In the genomic region with DNA sequence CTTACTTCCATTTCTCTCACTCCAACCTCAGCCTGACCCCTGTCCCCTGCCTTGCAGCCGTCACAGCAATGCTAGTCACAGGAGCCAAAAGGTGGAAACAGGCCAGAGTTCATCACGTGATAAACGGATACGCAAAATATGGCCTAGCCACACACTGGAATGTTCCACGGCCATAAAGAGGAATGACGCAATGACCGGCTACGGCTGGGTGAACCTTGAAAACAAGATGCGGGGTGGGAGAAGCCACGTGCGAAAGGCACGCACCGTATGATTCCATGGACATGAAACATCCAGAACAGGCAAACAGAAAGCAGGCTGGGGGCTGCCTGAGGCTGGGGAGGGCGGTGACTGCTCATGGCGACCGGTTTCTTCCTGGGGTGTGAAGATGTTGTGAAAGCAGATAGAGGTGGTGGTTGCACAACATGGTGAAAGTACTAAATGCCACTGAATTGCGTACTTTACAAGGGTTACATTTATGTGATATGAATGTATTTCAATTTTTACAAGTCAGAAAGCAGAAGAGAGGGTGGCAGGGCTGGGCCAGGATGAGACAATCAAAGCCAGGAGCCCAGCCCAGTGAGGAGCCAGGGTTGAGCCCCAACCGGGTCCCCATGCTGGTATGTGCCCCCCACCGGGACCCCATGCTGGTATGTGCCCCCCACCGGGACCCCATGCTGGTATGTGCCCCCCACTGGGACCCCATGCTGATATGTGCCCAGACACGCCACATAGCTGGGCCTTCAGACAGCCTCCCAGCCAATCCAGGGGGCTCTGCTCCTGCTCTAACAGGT, we compare ENCODE assay signal across 11 cellular contexts.
DNase-seq lines count a peak whose midpoint lies in the region; ATAC-seq and TF ChIP-seq lines count a peak whose summit lies in the region.
"Had no signal": no experiment of that assay in that cellular context is flagged by ENCODE, and none has a peak within 500 bp of the region (broad histone marks: within the 10 kb centered on the region; RNA-seq: fewer than 3 reads in every experiment).

No MANE protein-coding gene starts in this region.

- H3K36me3 Mint-ChIP-seq in Caco-2 (ENCODE audit: insufficient read depth, unreplicated experiment) (peaks cover 56% of the 10 kb centered on the region), T-helper 17 cell (ENCODE audit: low read depth) (no peaks in the 10 kb centered on the region)
- H3K36me3 Mint-ChIP-seq: CD4-positive, alpha-beta memory T cell had no signal

- POLR2A ChIA-PET in Caco-2 (lab: Charles Lee), result no interaction called here

- BruUV-seq in Caco-2 (replicated peaks; lab: Mats Ljungman, UMichigan), result no TSS peak

- CTCF ChIA-PET in Caco-2 (lab: Charles Lee), result no interaction called here

- peak overlapping the region; percentile 94 for H3K27ac Mint-ChIP-seq in Caco-2 (ENCODE audit: unreplicated experiment)
- H3K27ac Mint-ChIP-seq in T-helper 17 cell, result no peak overlapping the region
- H3K27ac Mint-ChIP-seq: CD4-positive, alpha-beta memory T cell had no signal

- DNase-seq in Caco-2 (peak; percentile 77 to 94), T-helper 17 cell (no peak), glomerular visceral epithelial cell (ENCODE audit: extremely low spot score) (peak; percentile 97), omental fat pad (ENCODE audit: low spot score) (no peak), NCI-H2227 treated with DMSO at 0.1 percent for 48 hours (lab: John Stamatoyannopoulos, UW) (no peak)
- no peak for DNase-seq in stimulated activated CD4-positive, alpha-beta T cell treated with anti-CD3 and anti-CD28 coated beads, Interleukin-12 subunit alpha, Interleukin-12 subunit beta, amount 100 ng/mL, for 4 hours
- DNase-seq: activated CD4-positive, CD25-positive, alpha-beta regulatory T cell; CD4-positive, alpha-beta memory T cell; cerebellar nuclear complex had no signal

- intact Hi-C loops in Caco-2 (cut with micrococcal nuclease; ENCODE audit: unreplicated experiment), result loop anchor here (2.0 kb wide), 1 partner anchor 135 kb away; no protein-coding TSS in a partner anchor

- no peaks in the 10 kb centered on the region for H3K27me3 ChIP-seq in Caco-2 (replicated peaks; ENCODE audit: control insufficient read depth, insufficient read depth, low read length)

- H3K4me1 Mint-ChIP-seq in Caco-2 (ENCODE audit: low read depth, unreplicated experiment) (peaks cover 16% of the 10 kb centered on the region), T-helper 17 cell (no peaks in the 10 kb centered on the region)

- H3K4me3 Mint-ChIP-seq in Caco-2 (ENCODE audit: unreplicated experiment) (peak overlapping the region; percentile 54), T-helper 17 cell (no peak overlapping the region)
- H3K4me3 Mint-ChIP-seq: CD4-positive, alpha-beta memory T cell had no signal

- no peak overlapping the region for H3K4me3 ChIP-seq in Caco-2 (ENCODE audit: low read depth, low read length)

- no peaks in the 10 kb centered on the region for H3K27me3 Mint-ChIP-seq in Caco-2 (ENCODE audit: insufficient read depth, unreplicated experiment)
- no peaks in the 10 kb centered on the region for H3K27me3 Mint-ChIP-seq in T-helper 17 cell
- H3K27me3 Mint-ChIP-seq: CD4-positive, alpha-beta memory T cell had no signal

- H3K9me3 ChIP-seq in Caco-2 (no peaks in the 10 kb centered on the region), T-helper 17 cell (ENCODE audit: control insufficient read depth, low read length, poor library complexity, severe bottlenecking) (no peaks in the 10 kb centered on the region)

- peaks cover 2% of the 10 kb centered on the region for H3K36me3 ChIP-seq in Caco-2 (ENCODE audit: control insufficient read depth, insufficient read depth, low read length)

- H3K9me3 Mint-ChIP-seq in Caco-2 (ENCODE audit: unreplicated experiment), result no peaks in the 10 kb centered on the region
- H3K9me3 Mint-ChIP-seq: CD4-positive, alpha-beta memory T cell had no signal

- ATAC-seq in T-helper 17 cell, result peak; percentile 21
- peak; percentile 27 for ATAC-seq in omental fat pad (ENCODE audit: low FRiP score)
- ATAC-seq in HG03097 (IDR thresholded peaks at IDR 0.05; ENCODE audit: low FRiP score, unreplicated experiment), result no peak
- ATAC-seq in HG02938 (IDR thresholded peaks at IDR 0.05; ENCODE audit: unreplicated experiment), result no peak

- no peak for TF ChIP-seq CTCF in Caco-2 (IDR thresholded peaks at IDR 0.05; ENCODE audit: insufficient read depth in 1 of 2, low read depth in 1 of 2, low read length in 1 of 2, severe bottlenecking in 1 of 2, unreplicated experiment in 1 of 2)
- no peak for TF ChIP-seq CTCF in omental fat pad (IDR thresholded peaks at IDR 0.05)

- peaks cover 28% of the 10 kb centered on the region for H3K4me1 ChIP-seq in Caco-2

Comparison
In these comparisons a context has a peak if more than half of its experiments do, and no peak if none do; other contexts are left out.
1. DNase-seq: peak in Caco-2 (2 of 2) and glomerular visceral epithelial cell (single experiment); none in T-helper 17 cell (0 of 3), omental fat pad (single experiment), NCI-H2227 treated with DMSO at 0.1 percent for 48 hours (single experiment) and stimulated activated CD4-positive, alpha-beta T cell treated with anti-CD3 and anti-CD28 coated beads, Interleukin-12 subunit alpha, Interleukin-12 subunit beta, amount 100 ng/mL, for 4 hours (single experiment).
2. ATAC-seq: peak in T-helper 17 cell (single experiment) and omental fat pad (single experiment); none in HG03097 (single experiment) and HG02938 (single experiment).